Comparison of ENCODE assay signal across 8 cellular contexts in genomic region chr16:58129097-58129936, GRCh38. TPM values are rescaled to one million over a fixed set of nuclear protein-coding genes. Genes with fewer than 3 reads are reported as not detected.
DNase-seq lines count a peak whose midpoint lies in the region; ATAC-seq and TF ChIP-seq lines count a peak whose summit lies in the region.

CFAP20 (minus strand) TSS chr16:58129381; CDS start chr16:58129115, 266 bp downstream.

- H3K36me3 ChIP-seq in ovary (no peaks in the 10 kb centered on the region), thyroid gland (no peaks in the 10 kb centered on the region)

- peaks cover 45% of the 10 kb centered on the region for H3K4me1 Mint-ChIP-seq in activated naive CD8-positive, alpha-beta T cell treated with anti-CD3 and anti-CD28 coated beads, Interleukin-2, amount 50 U/mL, for 24 hours

- H3K36me3 Mint-ChIP-seq in activated naive CD8-positive, alpha-beta T cell treated with anti-CD3 and anti-CD28 coated beads, Interleukin-2, amount 50 U/mL, for 24 hours (ENCODE audit: low read depth) = peaks cover 5% of the 10 kb centered on the region

- peaks cover 3% of the 10 kb centered on the region for H3K9me3 Mint-ChIP-seq in activated naive CD8-positive, alpha-beta T cell treated with anti-CD3 and anti-CD28 coated beads, Interleukin-2, amount 50 U/mL, for 24 hours

- H3K27me3 Mint-ChIP-seq in activated naive CD8-positive, alpha-beta T cell treated with anti-CD3 and anti-CD28 coated beads, Interleukin-2, amount 50 U/mL, for 24 hours = no peaks in the 10 kb centered on the region

- H3K27ac ChIP-seq in ovary (peak within 1 kb of the TSS; percentile 11 to 71), thyroid gland (peak within 1 kb of the TSS; percentile 80 to 92 (median 87))

- ATAC-seq in HG02763 (IDR thresholded peaks at IDR 0.05; ENCODE audit: unreplicated experiment) = peak; percentile 87
- peak; percentile 94 for ATAC-seq in activated naive CD8-positive, alpha-beta T cell treated with anti-CD3 and anti-CD28 coated beads, Interleukin-2, amount 50 U/mL, for 24 hours
- ATAC-seq in Right ventricle myocardium inferior = peak; percentile 97

- H3K9me3 ChIP-seq in ovary (no peaks in the 10 kb centered on the region), thyroid gland (no peaks in the 10 kb centered on the region)

- intact Hi-C loops in Right ventricle myocardium inferior (cut with DNase I) (loop anchor here (5.0 kb wide), 2 partner anchors 68 to 232 kb away; partner anchors contain the start of gene CSNK2A2), ovary (cut with DNase I) (loop anchor here in 2 of 4 donors (5.0 to 10.0 kb wide), 3 partner anchors 102 to 225 kb away; partner anchors contain the start of gene MMP15 (in 1 of the 2)), thyroid gland (cut with DNase I) (no loop called here)

- H3K4me1 ChIP-seq in ovary (ENCODE audit: insufficient read depth) (peaks cover 9% of the 10 kb centered on the region), thyroid gland (peaks cover 28% of the 10 kb centered on the region in 2 donors)

- peak; percentile 100 for DNase-seq in GM12865 (ENCODE audit: low read depth)
- DNase-seq in NCI-H1417 treated with DMSO at 0.1 percent for 48 hours (lab: John Stamatoyannopoulos, UW) = peak; percentile 93
- peak; percentile 100 for DNase-seq in SW480 (ENCODE audit: low spot score)
- peak; percentile 96 for DNase-seq in activated naive CD8-positive, alpha-beta T cell treated with anti-CD3 and anti-CD28 coated beads, Interleukin-2, amount 50 U/mL, for 24 hours
- DNase-seq in Right ventricle myocardium inferior (ENCODE audit: missing footprints) = peak; percentile 99
- DNase-seq in ovary = peak; percentile 97 to 99 (median 98)
- DNase-seq in thyroid gland = peak; percentile 100

- H3K27me3 ChIP-seq in ovary = no peaks in the 10 kb centered on the region
- H3K27me3 ChIP-seq in thyroid gland = no peaks in the 10 kb centered on the region

- peak; percentile 86 for TF ChIP-seq POLR2A in ovary (IDR thresholded peaks at IDR 0.05)
- TF ChIP-seq POLR2A in thyroid gland (IDR thresholded peaks at IDR 0.05) = peak; percentile 63 to 97

- H3K27ac Mint-ChIP-seq in activated naive CD8-positive, alpha-beta T cell treated with anti-CD3 and anti-CD28 coated beads, Interleukin-2, amount 50 U/mL, for 24 hours = peak within 1 kb of the TSS; percentile 86

- TF ChIP-seq CTCF in GM12865 (IDR thresholded peaks at IDR 0.05; ENCODE audit: insufficient read depth, low read depth, low read length, missing control alignments) = no peak
- no peak for TF ChIP-seq CTCF in ovary (IDR thresholded peaks at IDR 0.05)
- TF ChIP-seq CTCF in thyroid gland (IDR thresholded peaks at IDR 0.05) = peak in 1 of 6 experiments; percentile 5

- TF ChIP-seq EP300 in ovary (IDR thresholded peaks at IDR 0.05) = no peak

- peak within 1 kb of the TSS; percentile 99 for H3K4me3 ChIP-seq in GM12865 (ENCODE audit: low read depth, low read length)
- H3K4me3 ChIP-seq in ovary = peak within 1 kb of the TSS; percentile 77
- H3K4me3 ChIP-seq in thyroid gland (replicated peaks in 1 of 3) = peak within 1 kb of the TSS; percentile 97

- peak within 1 kb of the TSS; percentile 86 for H3K4me3 Mint-ChIP-seq in activated naive CD8-positive, alpha-beta T cell treated with anti-CD3 and anti-CD28 coated beads, Interleukin-2, amount 50 U/mL, for 24 hours

- 1 to 3% (median 2%) methylated on average over 51 to 70 of the region's 70 CpGs for WGBS in ovary, 3 donors
- WGBS in thyroid gland, 2 donors = 3 to 8% methylated on average over 19 to 55 of the region's 70 CpGs

RNA-seq across cellular contexts. Expression of gene CFAP20, which starts in this region (rescaled TPM):
- total RNA-seq in Right ventricle myocardium inferior (34.8 TPM), ovary (10 to 100 TPM; 20.5 to 38.9 (median 30.0) TPM), thyroid gland (10 to 100 TPM; 34.8 to 90.2 (median 57.7) TPM)
- polyA plus RNA-seq in ovary = 10 to 100 TPM; 39.2 to 44.7 TPM

Comparison
In these comparisons a context has a peak if more than half of its experiments do, and no peak if none do; other contexts are left out.
1. Peak in every context shown above with its lines: DNase-seq, ATAC-seq, H3K4me3 ChIP-seq and H3K27ac ChIP-seq.